Comparison of ENCODE assay signal across 8 cellular contexts in the genomic region with DNA sequence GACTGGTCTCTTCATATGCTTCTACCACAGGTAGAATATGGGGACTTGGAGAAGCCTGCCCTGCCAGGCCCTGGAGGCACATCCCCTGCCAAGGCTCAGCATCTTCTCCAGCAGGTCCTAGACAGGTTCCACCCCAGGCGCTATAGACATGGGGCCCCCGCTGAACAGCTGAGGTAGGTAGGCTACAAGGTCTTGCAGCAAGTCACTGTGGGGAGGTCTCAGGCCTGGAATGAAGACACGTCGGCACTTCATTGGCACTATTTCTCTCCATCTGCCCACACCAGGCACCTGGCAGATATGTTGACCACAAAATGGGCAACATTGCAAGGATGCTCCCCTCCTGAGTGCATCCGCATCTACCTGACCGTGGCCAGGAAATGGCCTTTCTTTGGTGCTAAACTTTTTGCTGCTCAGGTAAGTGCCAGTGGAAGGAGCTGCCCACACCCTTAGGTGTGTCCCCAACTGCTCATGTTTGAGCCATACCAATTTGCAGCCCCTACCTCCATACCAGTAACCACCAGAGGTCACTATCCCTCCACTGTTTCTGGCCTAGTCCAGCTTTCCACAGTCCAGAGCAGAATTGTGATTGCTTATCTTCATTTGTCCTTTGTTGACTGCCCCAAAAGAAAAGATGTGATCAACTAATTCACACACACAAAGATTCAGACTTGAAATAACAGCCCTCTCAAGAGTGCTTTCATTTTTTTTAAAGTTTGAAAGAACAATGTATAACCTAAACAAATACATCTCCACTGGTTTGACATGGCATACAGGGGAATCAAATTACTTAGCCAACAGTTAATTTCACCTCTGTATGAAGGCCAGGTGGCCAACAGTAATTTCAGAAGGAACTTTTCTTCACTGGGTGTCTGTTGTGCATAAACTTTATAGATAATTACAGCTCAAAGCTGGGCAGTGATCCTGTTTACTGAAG. TPM values are rescaled to one million over a fixed set of nuclear protein-coding genes. Genes with fewer than 3 reads are reported as not detected.
DNase-seq lines count a peak whose midpoint lies in the region; ATAC-seq, FAIRE-seq and TF ChIP-seq lines count a peak whose summit lies in the region.

No MANE protein-coding gene starts in this region.

- H3K36me3 ChIP-seq in PC-3 (ENCODE audit: low read depth, low read length): peaks cover 10% of the 10 kb centered on the region; the same call in 1 of the 2 replicates
- peaks cover 2% of the 10 kb centered on the region for H3K36me3 ChIP-seq in bronchial epithelial cell (ENCODE audit: control insufficient read depth, insufficient read depth, low read length)
- H3K36me3 ChIP-seq in tibial nerve: peaks cover 0 to 73% (median 0%) of the 10 kb centered on the region in 3 donors

- ATAC-seq in HG02642 (IDR thresholded peaks at IDR 0.05; ENCODE audit: poor library complexity, unreplicated experiment): peak; percentile 60
- ATAC-seq in PC-3: peak; percentile 99
- no peak for ATAC-seq in HG02970 (IDR thresholded peaks at IDR 0.05; ENCODE audit: low FRiP score, unreplicated experiment)

- H3K27ac ChIP-seq in PC-3 (ENCODE audit: low read length) (no peak overlapping the region), tibial nerve (no peak overlapping the region)

- TF ChIP-seq POLR2A in tibial nerve (IDR thresholded peaks at IDR 0.05): no peak

- H3K9me2 ChIP-seq in PC-3 (replicated peaks; ENCODE audit: low read length): no peaks in the 10 kb centered on the region

- no peaks in the 10 kb centered on the region for H3F3A ChIP-seq in PC-3 (ENCODE audit: low read length, unreplicated experiment)

- intact Hi-C loops in PC-3 (cut with micrococcal nuclease): loop anchor here (1.0 kb wide), 3 partner anchors 34 to 120 kb away; no protein-coding TSS in a partner anchor

- H3K4me1 ChIP-seq in PC-3 (ENCODE audit: insufficient read depth, low read length) (no peaks in the 10 kb centered on the region), tibial nerve (no peaks in the 10 kb centered on the region)

- H3K79me2 ChIP-seq in PC-3 (ENCODE audit: low read length): no peaks in the 10 kb centered on the region

- H3K9me3 ChIP-seq in PC-3 (ENCODE audit: low read length) (no peaks in the 10 kb centered on the region), tibial nerve (no peaks in the 10 kb centered on the region)

- peak; percentile 16 for DNase-seq in activated gamma-delta T cell treated with Interleukin-2 at 50 U/mL for 16 hours
- DNase-seq in activated gamma-delta T cell (lab: John Stamatoyannopoulos, UW): no peak
- peak; percentile 72 for DNase-seq in PC-3
- DNase-seq in bronchial epithelial cell (ENCODE audit: low read depth): peak; percentile 41
- peak; percentile 74 for DNase-seq in left kidney (ENCODE audit: low read depth, low spot score)
- peak in 1 of 2 donors; percentile 51 for DNase-seq in tibial nerve (ENCODE audit: low spot score in 2 of 2)

- POLR2A ChIA-PET in PC-3 (lab: Charles Lee; ENCODE audit: unreplicated experiment): no interaction called here

- no peak overlapping the region for H3K4me3 ChIP-seq in PC-3 (ENCODE audit: low read length)
- H3K4me3 ChIP-seq in bronchial epithelial cell (ENCODE audit: low read depth, low read length): no peak overlapping the region
- H3K4me3 ChIP-seq in tibial nerve: no peak overlapping the region

- TF ChIP-seq CTCF in PC-3 (conservative IDR thresholded peaks at IDR 0.05; ENCODE audit: low read depth, low read length) (peak; percentile 93), bronchial epithelial cell (IDR thresholded peaks at IDR 0.05; ENCODE audit: insufficient read depth, low read length, severe bottlenecking) (peak; percentile 84), tibial nerve (IDR thresholded peaks at IDR 0.05) (peak; percentile 35 to 63 (median 47))

- no peak overlapping the region for H3K4me2 ChIP-seq in PC-3 (ENCODE audit: low read length)

- H3K27me3 ChIP-seq in PC-3 (ENCODE audit: low read length) (no peaks in the 10 kb centered on the region), bronchial epithelial cell (ENCODE audit: control insufficient read depth, insufficient read depth, low read length) (no peaks in the 10 kb centered on the region), tibial nerve (no peaks in the 10 kb centered on the region)

- H2AFZ ChIP-seq in PC-3 (ENCODE audit: low read length): no peak overlapping the region

- TF ChIP-seq EP300 in tibial nerve (IDR thresholded peaks at IDR 0.05): no peak

- H4K20me1 ChIP-seq in PC-3 (ENCODE audit: low read length): no peaks in the 10 kb centered on the region

- WGBS in tibial nerve, 2 donors: 88 to 94% methylated on average over 4 to 6 of the region's 6 CpGs

- H3K9ac ChIP-seq in PC-3 (ENCODE audit: low read length): no peak overlapping the region

- no TSS peak for BruUV-seq in PC-3 (replicated peaks; lab: Mats Ljungman, UMichigan)

- CTCF ChIA-PET in PC-3 (lab: Charles Lee): interaction anchor here (0.5 to 4.3 kb wide), 8 partner anchors 13 to 157 kb away, joined by 3 to 68 read pairs (median 7); no protein-coding TSS in a partner anchor

- FAIRE-seq in bronchial epithelial cell (lab: Jason Lieb, UNC): peak; percentile 95

RNA-seq across cellular contexts. Expression of a gene that starts 16.1 kb away (rescaled TPM):
- total RNA-seq in PC-3 (2014; rRNA removed): 63.8 and 66.4 TPM in 2 replicates
- total RNA-seq in bronchial epithelial cell: 17.9 and 19.1 TPM in 2 replicates
- total RNA-seq in tibial nerve: 10 to 100 TPM; 19.2 to 48.8 (median 23.8) TPM

RNA-seq across cellular contexts. Expression of a gene that starts 35.7 kb away (rescaled TPM):
- total RNA-seq in PC-3 (2014; rRNA removed) (1.1 and 1.7 TPM in 2 replicates), bronchial epithelial cell (113 and 123 TPM in 2 replicates), tibial nerve (10 to 100 TPM in 1 of 4 donors, 1 to 10 TPM in 2, under 1 TPM in 1; 0.44 to 21.3 (median 2.6) TPM)

RNA-seq across cellular contexts. Expression of a gene that starts 50.9 kb away (rescaled TPM):
- total RNA-seq in PC-3 (2014; rRNA removed): 6.2 and 11.1 TPM in 2 replicates
- total RNA-seq in bronchial epithelial cell: 4.4 and 4.7 TPM in 2 replicates
- total RNA-seq in tibial nerve: 10 to 100 TPM in 1 of 4 donors, 1 to 10 TPM in 3; 2.4 to 10.2 (median 4.6) TPM
